ENCODE assay signal across 8 cellular contexts in genomic region chr2:8681786-8682692, GRCh38. TPM values are rescaled to one million over a fixed set of nuclear protein-coding genes. Genes with fewer than 3 reads are reported as not detected.
DNase-seq lines count a peak whose midpoint lies in the region; ATAC-seq and TF ChIP-seq lines count a peak whose summit lies in the region.

Gene ID2 (plus strand): TSS chr2:8682056. CDS start chr2:8682166, 110 bp downstream.

- no peaks in the 10 kb centered on the region for H3K36me3 ChIP-seq in smooth muscle cell (ENCODE audit: low read depth)

- H3K4me3 ChIP-seq in cardiac fibroblast (replicated peaks in 1 of 2; ENCODE audit: low read depth in 2 of 2, low read length in 2 of 2) (peak within 1 kb of the TSS; percentile 64 to 86), smooth muscle cell (peak within 1 kb of the TSS; percentile 90)

- DNase-seq in AG09319 (ENCODE audit: extremely low read depth, low read depth) = peak; percentile 98
- DNase-seq in NCI-H345 treated with DMSO at 0.1 percent for 48 hours (lab: John Stamatoyannopoulos, UW; ENCODE audit: unreplicated experiment) = peak; percentile 99
- peak; percentile 81 for DNase-seq in activated B cell treated with CpG ODN at 0.5 μM for 24 hours
- DNase-seq in cardiac fibroblast (ENCODE audit: low read depth in 2 of 2) = peak; percentile 98 to 100
- DNase-seq in iPS-NIHi7 (ENCODE audit: extremely low spot score) = peak; percentile 95
- peak; percentile 95 for DNase-seq in smooth muscle cell (lab: John Stamatoyannopoulos, UW; ENCODE audit: unreplicated experiment)

- POLR2A ChIA-PET in activated B cell treated with CpG ODN at 0.5 μM for 24 hours (lab: Charles Lee) = interaction anchor here (0.7 to 2.1 kb wide), 6 partner anchors 99 to 675 kb away, joined by 3 to 13 read pairs (median 6); no protein-coding TSS in a partner anchor

- no peak within 1 kb of the TSS for H3K27ac Mint-ChIP-seq in activated B cell treated with CpG ODN at 0.5 μM for 24 hours

- peak within 1 kb of the TSS; percentile 89 for H3K4me2 ChIP-seq in smooth muscle cell

- peaks cover 42% of the 10 kb centered on the region for H3F3A ChIP-seq in smooth muscle cell (ENCODE audit: low read depth)

- TF ChIP-seq CTCF in AG09319 (IDR thresholded peaks at IDR 0.05; ENCODE audit: low read depth, low read length) (no peak), activated B cell treated with CpG ODN at 0.5 μM for 24 hours (IDR thresholded peaks at IDR 0.05) (no peak), cardiac fibroblast (IDR thresholded peaks at IDR 0.05; ENCODE audit: low read depth, low read length) (peak; percentile 8), smooth muscle cell (IDR thresholded peaks at IDR 0.05; ENCODE audit: borderline replicate concordance, insufficient read depth, poor library complexity, severe bottlenecking) (no peak)

- H3K9me3 Mint-ChIP-seq in activated B cell treated with CpG ODN at 0.5 μM for 24 hours = no peaks in the 10 kb centered on the region

- peaks cover 31% of the 10 kb centered on the region for H3K4me1 ChIP-seq in smooth muscle cell (ENCODE audit: low read depth)

- H2AFZ ChIP-seq in smooth muscle cell (ENCODE audit: low read depth) = peak within 1 kb of the TSS; percentile 66

- peaks cover 54% of the 10 kb centered on the region for H3K4me1 Mint-ChIP-seq in activated B cell treated with CpG ODN at 0.5 μM for 24 hours

- no peaks in the 10 kb centered on the region for H3K36me3 Mint-ChIP-seq in activated B cell treated with CpG ODN at 0.5 μM for 24 hours (ENCODE audit: low read depth)

- CTCF ChIA-PET in activated B cell treated with CpG ODN at 0.5 μM for 24 hours (lab: Charles Lee) = interaction anchor here (0.7 to 1.8 kb wide), 4 partner anchors 157 to 1681 kb away, joined by 3 to 7 read pairs (median 5); no protein-coding TSS in a partner anchor

- H3K9me3 ChIP-seq in smooth muscle cell (replicated peaks; ENCODE audit: low read depth) = no peaks in the 10 kb centered on the region

- H3K27me3 Mint-ChIP-seq in activated B cell treated with CpG ODN at 0.5 μM for 24 hours = peaks cover 57% of the 10 kb centered on the region

- peak within 1 kb of the TSS; percentile 97 for H3K27ac ChIP-seq in smooth muscle cell (ENCODE audit: low read depth)

- peak within 1 kb of the TSS; percentile 61 for H3K9ac ChIP-seq in smooth muscle cell (ENCODE audit: low read depth)

- peaks cover 32% of the 10 kb centered on the region for H4K20me1 ChIP-seq in smooth muscle cell (ENCODE audit: low read depth)

- peak within 1 kb of the TSS; percentile 85 for H3K4me3 Mint-ChIP-seq in activated B cell treated with CpG ODN at 0.5 μM for 24 hours

- ATAC-seq in GM19025 (IDR thresholded peaks at IDR 0.05; ENCODE audit: low read depth, unreplicated experiment) = peak; percentile 74
- ATAC-seq in HG03280 (IDR thresholded peaks at IDR 0.05; ENCODE audit: unreplicated experiment) = peak; percentile 72
- peak; percentile 87 for ATAC-seq in activated B cell treated with CpG ODN at 0.5 μM for 24 hours (ENCODE audit: low read depth)

- intact Hi-C loops in activated B cell treated with CpG ODN at 0.5 μM for 24 hours (cut with micrococcal nuclease) = loop anchor here (2.0 to 10.0 kb wide), 8 partner anchors 99 to 1010 kb away; no protein-coding TSS in a partner anchor

- peaks cover 32% of the 10 kb centered on the region for H3K79me2 ChIP-seq in smooth muscle cell (ENCODE audit: low read depth)

- no peaks in the 10 kb centered on the region for H3K27me3 ChIP-seq in smooth muscle cell (ENCODE audit: low read depth)

- under 1% methylated on average over 62 of the region's 70 CpGs for WGBS in smooth muscle cell (ENCODE audit: low lambda C conversion rate)

RNA-seq across cellular contexts. Expression of gene ID2, which starts in this region (rescaled TPM):
- total RNA-seq in activated B cell treated with CpG ODN at 0.5 μM for 24 hours (6.4 and 8.1 TPM in 2 replicates), smooth muscle cell (190 and 218 TPM in 2 replicates)
- 83.9 and 114 TPM in 2 replicates for polyA plus RNA-seq in smooth muscle cell

Comparison
In these comparisons a context has a peak if more than half of its experiments do, and no peak if none do; other contexts are left out.
1. Peak in every context shown above with its lines: DNase-seq, ATAC-seq, H3K4me3 ChIP-seq and H3K27ac ChIP-seq.
2. RNA of gene ID2 (total RNA-seq): 190 to 218 TPM in smooth muscle cell; 6.4 to 8.1 TPM in activated B cell treated with CpG ODN at 0.5 μM for 24 hours; every median in the first group is over 10 times any median in the second.